7 cellular contexts compared by ENCODE assay signal in the genomic region with DNA sequence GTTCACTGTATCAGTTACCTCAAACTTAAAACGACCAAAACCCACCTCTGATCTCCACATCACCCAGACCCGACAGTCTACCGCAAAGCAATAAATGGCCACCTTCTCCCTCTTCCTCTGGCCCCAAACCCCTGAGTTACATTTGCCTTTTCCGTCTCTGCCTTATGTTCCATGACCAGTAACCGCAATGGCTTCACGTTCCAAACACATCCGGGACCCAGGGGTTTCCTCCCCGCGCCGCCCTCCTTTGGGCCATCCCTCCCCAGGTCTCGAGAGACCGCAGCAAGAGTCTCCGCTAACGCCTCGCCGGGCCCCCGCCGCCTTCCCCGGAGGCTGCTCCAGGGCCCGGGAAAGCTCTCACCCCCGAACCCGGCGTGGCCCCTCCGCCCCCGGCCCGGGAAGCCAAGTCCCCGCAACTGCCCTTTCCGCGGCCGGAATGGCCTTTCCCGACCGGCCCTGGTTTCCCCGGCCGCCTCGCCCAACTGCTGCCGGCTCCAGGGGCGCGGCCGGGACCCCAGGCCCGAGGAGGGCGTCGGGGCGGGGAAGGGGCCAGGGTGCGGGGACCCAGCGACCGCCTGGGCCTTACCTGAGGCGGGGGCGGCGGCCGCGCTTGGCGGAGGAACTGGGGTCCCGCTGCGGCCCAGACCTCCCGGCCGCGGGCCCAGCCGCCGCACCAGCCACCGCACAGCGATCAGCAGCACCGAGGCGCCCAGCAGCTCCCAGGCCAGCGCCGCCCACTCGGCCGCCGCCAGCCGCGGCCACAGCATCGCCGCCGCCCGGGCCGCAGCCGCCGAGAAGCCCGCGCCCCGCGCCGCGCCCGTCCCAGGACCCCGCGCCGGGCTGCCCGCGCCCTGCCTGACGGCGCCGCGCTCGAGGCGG. TPM values are rescaled to one million over a fixed set of nuclear protein-coding genes. Genes with fewer than 3 reads are reported as not detected.
A peak's percentile ranks its signal among the peaks of the same experiment; 100 is the strongest.
DNase-seq lines count a peak whose midpoint lies in the region; ATAC-seq, FAIRE-seq and TF ChIP-seq lines count a peak whose summit lies in the region.

ANKLE2 (minus strand) TSS at position 801 of the 879 bp plus-strand sequence; CDS start at position 767, 34 bp downstream.

- TF ChIP-seq POLR2A in GM12891 (IDR thresholded peaks at IDR 0.05; ENCODE audit: low read depth, low read length), result no peak
- TF ChIP-seq POLR2A in right lobe of liver (IDR thresholded peaks at IDR 0.05), result no peak

- H3K9me3 Mint-ChIP-seq in activated CD4-positive, alpha-beta T cell treated with anti-CD3 and anti-CD28 coated beads, Interleukin-2, amount 10 ng/mL, durations not matched to agents 24 days and 14 days, result no peaks in the 10 kb centered on the region

- peaks cover 30% of the 10 kb centered on the region for H3K36me3 Mint-ChIP-seq in activated CD4-positive, alpha-beta T cell treated with anti-CD3 and anti-CD28 coated beads, Interleukin-2, amount 10 ng/mL, durations not matched to agents 24 days and 14 days (ENCODE audit: low read depth)

- H3K27ac Mint-ChIP-seq in activated CD4-positive, alpha-beta T cell treated with anti-CD3 and anti-CD28 coated beads, Interleukin-2, amount 10 ng/mL, durations not matched to agents 24 days and 14 days, result peak within 1 kb of the TSS; percentile 96

- peak within 1 kb of the TSS; percentile 89 for H3K4me3 Mint-ChIP-seq in activated CD4-positive, alpha-beta T cell treated with anti-CD3 and anti-CD28 coated beads, Interleukin-2, amount 10 ng/mL, durations not matched to agents 24 days and 14 days

- ATAC-seq in right lobe of liver, result peak; percentile 11 to 52 (median 44)

- no peaks in the 10 kb centered on the region for H3K36me3 ChIP-seq in right lobe of liver

- no peaks in the 10 kb centered on the region for H3K27me3 Mint-ChIP-seq in activated CD4-positive, alpha-beta T cell treated with anti-CD3 and anti-CD28 coated beads, Interleukin-2, amount 10 ng/mL, durations not matched to agents 24 days and 14 days

- intact Hi-C loops in activated CD4-positive, alpha-beta T cell treated with anti-CD3 and anti-CD28 coated beads, Interleukin-2, amount 10 ng/mL, durations not matched to agents 24 days and 14 days (cut with micrococcal nuclease), result loop anchor here (2.0 to 5.0 kb wide), 4 partner anchors 50 to 574 kb away; partner anchors contain the start of genes PGAM5 and ZNF605
- intact Hi-C loops in right lobe of liver (cut with DNase I), result no loop called here

- peaks cover 0 to 6% (median 3%) of the 10 kb centered on the region in 4 donors for H3K4me1 ChIP-seq in right lobe of liver

- H3K27ac ChIP-seq in right lobe of liver, result peak within 1 kb of the TSS; percentile 80 to 88 (median 87)

- no peaks in the 10 kb centered on the region for H3K27me3 ChIP-seq in right lobe of liver

- H3K4me1 Mint-ChIP-seq in activated CD4-positive, alpha-beta T cell treated with anti-CD3 and anti-CD28 coated beads, Interleukin-2, amount 10 ng/mL, durations not matched to agents 24 days and 14 days, result peaks cover 18% of the 10 kb centered on the region

- H3K4me3 ChIP-seq in right lobe of liver, result peak within 1 kb of the TSS; percentile 80 to 91 (median 81)

- POLR2A ChIA-PET in HEK293T (lab: Yijun Ruan, JAX), result interaction anchor here (0.8 to 1.0 kb wide), 2 partner anchors 12 to 13 kb away, joined by 3 read pairs; no protein-coding TSS in a partner anchor

- CTCF ChIA-PET in HEK293T (lab: Yijun Ruan, JAX), result no interaction called here

- WGBS in right lobe of liver (ENCODE audit: insufficient coverage, low coverage, low lambda C conversion rate, missing lambda C conversion rate), result under 1% methylated on average over 38 of the region's 95 CpGs

- DNase-seq in GM12891 (ENCODE audit: insufficient read length, low spot score), result peak; percentile 64
- peak; percentile 76 for DNase-seq in HEK293T (ENCODE audit: extremely low spot score)
- peak; percentile 84 for DNase-seq in NAMALWA (ENCODE audit: low spot score)
- DNase-seq in activated CD4-positive, alpha-beta T cell treated with anti-CD3 and anti-CD28 coated beads, Interleukin-2, amount 10 ng/mL, durations not matched to agents 24 days and 14 days, result peak; percentile 93
- DNase-seq in dedifferentiated amniotic fluid mesenchymal stem cell (ENCODE audit: extremely low spot score), result peak; percentile 61
- DNase-seq in right lobe of liver, result peak; percentile 55 to 70 (median 61)
- peak; percentile 56 to 69 for DNase-seq in stimulated activated CD4-positive, alpha-beta T cell treated with anti-CD3 and anti-CD28 coated beads, Interleukin-4, amount 100 ng/mL, for 48 hours (ENCODE audit: low read depth in 2 of 2)

- no peak for TF ChIP-seq CTCF in right lobe of liver (IDR thresholded peaks at IDR 0.05)

- no peak for FAIRE-seq in GM12891 (lab: Jason Lieb, UNC)

- no peaks in the 10 kb centered on the region for H3K9me3 ChIP-seq in right lobe of liver

TF ChIP-seq in GM12891, 5 proteins besides CTCF, POLR2A, EP300 and RAD21:
- 0 out of 2 replicates have a peak, but pooled peaks have one; percentile 16 for TF ChIP-seq TAF1 (IDR thresholded peaks at IDR 0.05; ENCODE audit: low read depth, low read length)
- no peak for TF ChIP-seq PAX5 (IDR thresholded peaks at IDR 0.05; ENCODE audit: insufficient read depth, low read length, severe bottlenecking)

TF ChIP-seq in HEK293T, 16 proteins besides CTCF, POLR2A, EP300 and RAD21:
- TF ChIP-seq ARNT (IDR thresholded peaks at IDR 0.05), result no peak
- TF ChIP-seq ELF4 (IDR thresholded peaks at IDR 0.05), result no peak
- TF ChIP-seq L3MBTL2 (conservative IDR thresholded peaks at IDR 0.05), result no peak
- TF ChIP-seq SUZ12 (IDR thresholded peaks at IDR 0.05), result no peak
- no peak for TF ChIP-seq SP1 (IDR thresholded peaks at IDR 0.05)
- no peak for TF ChIP-seq ZNF384 (IDR thresholded peaks at IDR 0.05)
- TF ChIP-seq CTBP1 (IDR thresholded peaks at IDR 0.05; ENCODE audit: borderline replicate concordance), result no peak
- no peak for TF ChIP-seq HDGF (IDR thresholded peaks at IDR 0.05; ENCODE audit: borderline replicate concordance)
- no peak for TF ChIP-seq NFRKB (IDR thresholded peaks at IDR 0.05)
- TF ChIP-seq, protein P1, sequence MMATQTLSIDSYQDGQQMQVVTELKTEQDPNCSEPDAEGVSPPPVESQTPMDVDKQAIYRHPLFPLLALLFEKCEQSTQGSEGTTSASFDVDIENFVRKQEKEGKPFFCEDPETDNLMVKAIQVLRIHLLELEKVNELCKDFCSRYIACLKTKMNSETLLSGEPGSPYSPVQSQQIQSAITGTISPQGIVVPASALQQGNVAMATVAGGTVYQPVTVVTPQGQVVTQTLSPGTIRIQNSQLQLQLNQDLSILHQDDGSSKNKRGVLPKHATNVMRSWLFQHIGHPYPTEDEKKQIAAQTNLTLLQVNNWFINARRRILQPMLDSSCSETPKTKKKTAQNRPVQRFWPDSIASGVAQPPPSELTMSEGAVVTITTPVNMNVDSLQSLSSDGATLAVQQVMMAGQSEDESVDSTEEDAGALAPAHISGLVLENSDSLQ (IDR thresholded peaks at IDR 0.05), result no peak
- TF ChIP-seq LEF1 (IDR thresholded peaks at IDR 0.05; ENCODE audit: borderline replicate concordance), result no peak
- TF ChIP-seq FOXK2 (IDR thresholded peaks at IDR 0.05), result no peak
- no peak for TF ChIP-seq BHLHE40 (IDR thresholded peaks at IDR 0.05; ENCODE audit: borderline replicate concordance)
- no peak for TF ChIP-seq FOXM1 (IDR thresholded peaks at IDR 0.05; ENCODE audit: borderline replicate concordance)
- no peak for TF ChIP-seq TARDBP (IDR thresholded peaks at IDR 0.05)

RNA-seq across cellular contexts. Expression of gene ANKLE2, which starts in this region (rescaled TPM):
- polyA plus RNA-seq in GM12891 (2012; ENCODE audit: low read depth, missing spikeins), result 34.5 TPM
- total RNA-seq in activated CD4-positive, alpha-beta T cell treated with anti-CD3 and anti-CD28 coated beads, Interleukin-2, amount 10 ng/mL, durations not matched to agents 24 days and 14 days, result 137 and 155 TPM in 2 replicates
- 10 to 100 TPM; 13.9 to 25.1 (median 15.7) TPM for total RNA-seq in right lobe of liver

Comparison
In these comparisons a context has a peak if more than half of its experiments do, and no peak if none do; other contexts are left out.
1. Peak in every context shown above with its lines: DNase-seq, ATAC-seq, H3K4me3 ChIP-seq and H3K27ac ChIP-seq.